ENCODE assay signal across 19 cellular contexts in the genomic region with DNA sequence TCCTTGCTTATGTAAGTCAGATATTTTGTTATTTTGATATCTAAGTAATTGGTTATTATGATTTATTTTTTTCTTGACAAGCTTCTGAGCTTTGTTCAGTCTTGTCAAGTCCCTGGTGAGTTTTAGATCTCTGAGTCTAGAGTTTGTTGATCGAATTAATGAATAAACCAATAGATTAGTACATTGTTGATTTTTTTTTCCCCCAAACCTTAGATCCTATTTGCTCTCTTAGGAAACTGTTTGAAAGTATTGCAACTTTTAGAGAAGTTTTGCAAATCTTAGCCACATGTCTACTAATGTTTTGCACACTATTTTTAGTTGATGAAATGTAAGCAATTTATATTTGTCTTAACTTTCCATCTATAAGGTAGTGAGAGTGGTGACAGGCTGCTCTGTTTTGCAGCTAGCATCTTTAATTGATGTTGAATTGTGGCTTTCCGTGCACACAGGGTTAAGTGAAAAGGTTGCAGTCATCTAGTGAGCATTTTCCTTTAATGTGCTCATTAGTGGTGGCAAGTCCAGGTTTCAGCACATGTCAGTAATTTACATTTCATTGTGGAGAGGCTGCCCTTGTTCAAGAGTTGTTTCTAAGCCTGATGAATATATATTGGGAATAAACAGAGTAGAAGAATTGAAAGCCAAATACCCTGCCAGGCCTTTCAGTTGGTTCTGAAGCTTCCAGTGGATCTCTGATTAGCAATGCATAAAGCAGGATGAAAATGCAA.
DNase-seq lines count a peak whose midpoint lies in the region; ATAC-seq and TF ChIP-seq lines count a peak whose summit lies in the region.
"Had no signal": no experiment of that assay in that cellular context is flagged by ENCODE, and none has a peak within 500 bp of the region (broad histone marks: within the 10 kb centered on the region; RNA-seq: fewer than 3 reads in every experiment).

No MANE protein-coding gene starts in this region.

- no peak overlapping the region for H2BK5ac ChIP-seq in mesendoderm (ENCODE audit: low read length)

- no peak overlapping the region for H2BK15ac ChIP-seq in mesendoderm (replicated peaks; ENCODE audit: low read depth)

- H3K4me3 Mint-ChIP-seq in endodermal cell (no peak overlapping the region), osteocyte (ENCODE audit: unreplicated experiment) (no peak overlapping the region)

- no peak for ATAC-seq in omental fat pad (ENCODE audit: low FRiP score)
- ATAC-seq: SK-N-SH treated with all-trans-retinoic acid at 6 μM for 48 hours had no signal

- no peak overlapping the region for H2BK120ac ChIP-seq in mesendoderm (ENCODE audit: low read depth, low read length)

- no peak overlapping the region for H2AK5ac ChIP-seq in mesendoderm (ENCODE audit: low read length)

- H3K23ac ChIP-seq in mesendoderm (ENCODE audit: low read length) = no peak overlapping the region

- H3K18ac ChIP-seq in mesendoderm (ENCODE audit: low read length) = no peak overlapping the region

- H3K27ac Mint-ChIP-seq in endodermal cell (no peak overlapping the region), osteocyte (ENCODE audit: unreplicated experiment) (no peak overlapping the region)

- H3K36me3 ChIP-seq in endodermal cell (ENCODE audit: control insufficient read depth, insufficient read depth, low read length) = peaks cover 22% of the 10 kb centered on the region
- H3K36me3 ChIP-seq in mesendoderm (ENCODE audit: control insufficient read depth, insufficient read depth, low read length) = no peaks in the 10 kb centered on the region
- H3K36me3 ChIP-seq: BLaER1 treated with 17β-estradiol and CSF1 and Interleukin-3, amounts not matched to agents 10 nM and 100 nM; MG63; Peyer's patch had no signal

- peaks cover 9% of the 10 kb centered on the region for H3K9me3 ChIP-seq in endodermal cell (ENCODE audit: control insufficient read depth, low read length)
- H3K9me3 ChIP-seq: MG63, Peyer's patch had no signal

- H3K4me1 ChIP-seq in endodermal cell (ENCODE audit: control insufficient read depth, insufficient read depth, low read length) (no peaks in the 10 kb centered on the region), mesendoderm (ENCODE audit: control insufficient read depth, low read depth, low read length) (peaks cover 3% of the 10 kb centered on the region)
- H3K4me1 ChIP-seq: BLaER1 treated with 17β-estradiol and CSF1 and Interleukin-3, amounts not matched to agents 10 nM and 100 nM; Peyer's patch had no signal

- H3K4me1 Mint-ChIP-seq in endodermal cell (peaks cover 30% of the 10 kb centered on the region), osteocyte (ENCODE audit: unreplicated experiment) (peaks cover 50% of the 10 kb centered on the region)

- TF ChIP-seq CTCF in endodermal cell (conservative IDR thresholded peaks at IDR 0.05) = no peak
- TF ChIP-seq CTCF in osteocyte (IDR thresholded peaks at IDR 0.05) = no peak
- TF ChIP-seq CTCF in omental fat pad (IDR thresholded peaks at IDR 0.05) = no peak

- no peaks in the 10 kb centered on the region for H3K79me2 ChIP-seq in mesendoderm (ENCODE audit: control insufficient read depth, insufficient read depth, low read length)

- no peak overlapping the region for H4K5ac ChIP-seq in mesendoderm (ENCODE audit: low read length)

- DNase-seq in NCI-H2081 (lab: John Stamatoyannopoulos, UW) = peak; percentile 10 to 25
- no peak for DNase-seq in NCI-H2081 treated with DMSO at 0.1 percent for 48 hours (lab: John Stamatoyannopoulos, UW)
- DNase-seq in NCI-H748 treated with DMSO at 0.1 percent for 48 hours (lab: John Stamatoyannopoulos, UW) = peak; percentile 50
- no peak for DNase-seq in endodermal cell
- DNase-seq in mesendoderm = no peak
- DNase-seq in osteocyte (ENCODE audit: extremely low spot score, unreplicated experiment) = no peak
- DNase-seq in activated CD4-positive, alpha-beta T cell treated with anti-CD3 and anti-CD28 coated beads, Interleukin-2, amount 50 U/mL, for 4 hours = no peak
- no peak for DNase-seq in omental fat pad (ENCODE audit: low spot score)
- DNase-seq: 8988T, MG63, NCI-H1105 treated with DMSO at 0.1 percent for 48 hours, NCI-H2029, NCI-H345, NCI-H82, Peyer's patch, Right ventricle myocardium superior had no signal

- no peak overlapping the region for H3K4ac ChIP-seq in mesendoderm (ENCODE audit: low read depth, low read length)

- H3K4me3 ChIP-seq in endodermal cell (ENCODE audit: low read length) = no peak overlapping the region
- no peak overlapping the region for H3K4me3 ChIP-seq in mesendoderm (ENCODE audit: low read length)
- H3K4me3 ChIP-seq: BLaER1 treated with 17β-estradiol and CSF1 and Interleukin-3, amounts not matched to agents 10 nM and 100 nM; MG63; Peyer's patch had no signal

- peaks cover 9% of the 10 kb centered on the region for H3K9me3 Mint-ChIP-seq in endodermal cell
- no peaks in the 10 kb centered on the region for H3K9me3 Mint-ChIP-seq in osteocyte (ENCODE audit: unreplicated experiment)

- H3K27me3 Mint-ChIP-seq in endodermal cell (ENCODE audit: insufficient read depth) (no peaks in the 10 kb centered on the region), osteocyte (ENCODE audit: unreplicated experiment) (no peaks in the 10 kb centered on the region)

- H3K4me2 ChIP-seq in mesendoderm (ENCODE audit: low read length) = no peak overlapping the region
- H3K4me2 ChIP-seq: BLaER1 treated with 17β-estradiol and CSF1 and Interleukin-3, amounts not matched to agents 10 nM and 100 nM; KMS-11 had no signal

- H3K36me3 Mint-ChIP-seq in endodermal cell (ENCODE audit: low read depth) (peaks cover 23% of the 10 kb centered on the region), osteocyte (ENCODE audit: unreplicated experiment) (peaks cover 10% of the 10 kb centered on the region)

- peak overlapping the region; percentile 2 for H3K56ac ChIP-seq in mesendoderm (ENCODE audit: low read length)

- WGBS in endodermal cell (ENCODE audit: insufficient coverage in 1 of 2, insufficient read length in 1 of 2), 2 experiments = 50 to 73% methylated on average over 1 to 2 of the region's 2 CpGs
- WGBS in mesendoderm (ENCODE audit: extremely low coverage, insufficient coverage, low lambda C conversion rate) = no CpG with 5 or more reads among the region's 2 CpGs

- H4K8ac ChIP-seq in mesendoderm (ENCODE audit: low read depth, low read length) = no peak overlapping the region

- H3K27me3 ChIP-seq in endodermal cell (ENCODE audit: control insufficient read depth, insufficient read depth, low read length, poor library complexity, severe bottlenecking) (no peaks in the 10 kb centered on the region), mesendoderm (ENCODE audit: insufficient read depth, low read length, poor library complexity) (no peaks in the 10 kb centered on the region)
- H3K27me3 ChIP-seq: BLaER1 treated with 17β-estradiol and CSF1 and Interleukin-3, amounts not matched to agents 10 nM and 100 nM; MG63; Peyer's patch had no signal

- no peaks in the 10 kb centered on the region for H3K79me1 ChIP-seq in mesendoderm (ENCODE audit: low read length)

- H3K9ac ChIP-seq in endodermal cell (ENCODE audit: extremely low read depth, low read length, poor library complexity, severe bottlenecking) = no peak overlapping the region
- no peak overlapping the region for H3K9ac ChIP-seq in mesendoderm (ENCODE audit: low read length)
- H3K9ac ChIP-seq: BLaER1 treated with 17β-estradiol and CSF1 and Interleukin-3, amounts not matched to agents 10 nM and 100 nM; KMS-11 had no signal

- H3K27ac ChIP-seq in endodermal cell (ENCODE audit: low read depth, low read length) (peak overlapping the region; percentile 32), mesendoderm (ENCODE audit: low read depth, low read length) (no peak overlapping the region)
- H3K27ac ChIP-seq: BLaER1 treated with 17β-estradiol and CSF1 and Interleukin-3, amounts not matched to agents 10 nM and 100 nM; KMS-11; Peyer's patch had no signal

Comparison
In these comparisons a context has a peak if more than half of its experiments do, and no peak if none do; other contexts are left out.
1. DNase-seq: peak in NCI-H2081 (2 of 2) and NCI-H748 treated with DMSO at 0.1 percent for 48 hours (single experiment); none in NCI-H2081 treated with DMSO at 0.1 percent for 48 hours (single experiment), endodermal cell (single experiment), mesendoderm (single experiment), osteocyte (single experiment), activated CD4-positive, alpha-beta T cell treated with anti-CD3 and anti-CD28 coated beads, Interleukin-2, amount 50 U/mL, for 4 hours (0 of 2) and omental fat pad (single experiment).